12 cellular contexts compared by ENCODE assay signal in genomic region chr5:135821061-135821781, GRCh38. TPM values are rescaled to one million over a fixed set of nuclear protein-coding genes. Genes with fewer than 3 reads are reported as not detected.
DNase-seq lines count a peak whose midpoint lies in the region; ATAC-seq and TF ChIP-seq lines count a peak whose summit lies in the region.
"Had no signal": no experiment of that assay in that cellular context is flagged by ENCODE, and none has a peak within 500 bp of the region (broad histone marks: within the 10 kb centered on the region; RNA-seq: fewer than 3 reads in every experiment).

No MANE protein-coding gene starts in this region.

- ATAC-seq in omental fat pad (ENCODE audit: low FRiP score) (no peak), HG03025 (IDR thresholded peaks at IDR 0.05; ENCODE audit: low FRiP score, unreplicated experiment) (no peak)

- DNase-seq in DMS 273 (lab: John Stamatoyannopoulos, UW; ENCODE audit: unreplicated experiment), result peak; percentile 73
- no peak for DNase-seq in DMS 273 treated with DMSO at 0.1 percent for 48 hours (lab: John Stamatoyannopoulos, UW)
- peak; percentile 85 for DNase-seq in NCI-H1436 treated with DMSO at 0.1 percent for 48 hours (lab: John Stamatoyannopoulos, UW)
- peak; percentile 82 for DNase-seq in NCI-H748 treated with DMSO at 0.1 percent for 48 hours (lab: John Stamatoyannopoulos, UW)
- DNase-seq in neural crest cell (ENCODE audit: low read depth, low spot score), result no peak
- no peak for DNase-seq in omental fat pad (ENCODE audit: low spot score)
- no peak for DNase-seq in HAP-1 (ENCODE audit: low spot score in 2 of 2)
- DNase-seq: SIG-M5, spleen had no signal

- in situ Hi-C loops in HAP-1 (cut with MboI; ENCODE audit: low sequenced_read_pairs), result no loop called here

- peaks cover 14% of the 10 kb centered on the region for H3K27me3 ChIP-seq in HAP-1 (ENCODE audit: low read depth)
- H3K27me3 ChIP-seq: spleen, thyroid gland had no signal

- H3K4me3 Mint-ChIP-seq in neural crest cell, result no peak overlapping the region

- H3K36me3 ChIP-seq in HAP-1 (replicated peaks), result no peaks in the 10 kb centered on the region
- H3K36me3 ChIP-seq: spleen, thyroid gland had no signal

- H3K27me3 Mint-ChIP-seq in neural crest cell (ENCODE audit: low read depth), result peaks cover 28% of the 10 kb centered on the region

- no peaks in the 10 kb centered on the region for H3K9me3 Mint-ChIP-seq in neural crest cell

- H3K27ac Mint-ChIP-seq in neural crest cell (ENCODE audit: unreplicated experiment), result peak overlapping the region; percentile 50

- no peaks in the 10 kb centered on the region for H3K36me3 Mint-ChIP-seq in neural crest cell (ENCODE audit: low read depth)

- TF ChIP-seq CTCF in neural crest cell (conservative IDR thresholded peaks at IDR 0.05), result no peak
- no peak for TF ChIP-seq CTCF in omental fat pad (IDR thresholded peaks at IDR 0.05)

- no peaks in the 10 kb centered on the region for H3K4me1 Mint-ChIP-seq in neural crest cell

- H3K4me3 ChIP-seq in HAP-1, result no peak overlapping the region
- H3K4me3 ChIP-seq: spleen, thyroid gland had no signal

- H3K4me1 ChIP-seq in HAP-1, result no peaks in the 10 kb centered on the region
- H3K4me1 ChIP-seq: spleen, thyroid gland had no signal

- no peaks in the 10 kb centered on the region for H3K9me3 ChIP-seq in HAP-1
- H3K9me3 ChIP-seq: spleen, thyroid gland had no signal

RNA-seq across cellular contexts. Expression of gene SLC25A48, which starts 13.2 kb away (rescaled TPM):
- total RNA-seq in neural crest cell (not detected in 2 replicates), omental fat pad (under 1 TPM in 1 of 4 donors, not detected in 3; 0.32 TPM)
- total RNA-seq: lung microvascular endothelial cell had no signal

Comparison
In these comparisons a context has a peak if more than half of its experiments do, and no peak if none do; other contexts are left out.
1. DNase-seq: peak in DMS 273 (single experiment), NCI-H1436 treated with DMSO at 0.1 percent for 48 hours (single experiment) and NCI-H748 treated with DMSO at 0.1 percent for 48 hours (single experiment); none in DMS 273 treated with DMSO at 0.1 percent for 48 hours (single experiment), neural crest cell (single experiment), omental fat pad (single experiment) and HAP-1 (0 of 2).